ENCODE assay signal across 1 cellular context in genomic region chr5:172659909-172660628, GRCh38.
TF ChIP-seq lines count a peak whose summit lies in the region.

No MANE protein-coding gene starts in this region.

TF ChIP-seq in HepG2, 621 proteins besides CTCF, POLR2A, EP300 and RAD21 (continued from another document and continues in another):
- no peak for TF ChIP-seq FUBP1 (CRISPR knock-in tag; IDR thresholded peaks at IDR 0.05; ENCODE audit: borderline replicate concordance)
- peak; percentile 48 for TF ChIP-seq JARID2 (CRISPR knock-in tag; IDR thresholded peaks at IDR 0.05; ENCODE audit: insufficient replicate concordance)
- no peak for TF ChIP-seq ZNF674 (CRISPR knock-in tag; IDR thresholded peaks at IDR 0.05; ENCODE audit: low read depth)
- TF ChIP-seq GTF2F1 (IDR thresholded peaks at IDR 0.05; ENCODE audit: low read length), result no peak
- 0 out of 2 replicates have a peak, but pooled peaks have one; percentile 63 for TF ChIP-seq PAWR (CRISPR knock-in tag; IDR thresholded peaks at IDR 0.05; ENCODE audit: borderline replicate concordance)
- peak; percentile 86 for TF ChIP-seq ZNF883 (CRISPR knock-in tag; IDR thresholded peaks at IDR 0.05; ENCODE audit: not compliant biosample characterization)
- no peak for TF ChIP-seq TP53 (CRISPR knock-in tag; conservative IDR thresholded peaks at IDR 0.05)
- no peak for TF ChIP-seq PLRG1 (conservative IDR thresholded peaks at IDR 0.05)
- peak; percentile 66 for TF ChIP-seq PATZ1 (CRISPR knock-in tag; IDR thresholded peaks at IDR 0.05)
- TF ChIP-seq ATF3 (CRISPR knock-in tag; IDR thresholded peaks at IDR 0.05), result peak; percentile 80
- TF ChIP-seq ZNF276 (CRISPR knock-in tag; IDR thresholded peaks at IDR 0.05; ENCODE audit: low read depth), result no peak; the same call in 1 of the 2 replicates
- peak; percentile 56; the same call in 1 of the 2 replicates for TF ChIP-seq ZNF337 (CRISPR knock-in tag; IDR thresholded peaks at IDR 0.05; ENCODE audit: borderline replicate concordance, low read depth)
- no peak for TF ChIP-seq MTA3 (CRISPR knock-in tag; IDR thresholded peaks at IDR 0.05)
- TF ChIP-seq RXRB (CRISPR knock-in tag; IDR thresholded peaks at IDR 0.05; ENCODE audit: borderline replicate concordance), result peak; percentile 50
- 0 out of 2 replicates have a peak, but pooled peaks have one; percentile 48 for TF ChIP-seq ZNF615 (CRISPR knock-in tag; IDR thresholded peaks at IDR 0.05; ENCODE audit: borderline replicate concordance)
- TF ChIP-seq ZFP36L1 (CRISPR knock-in tag; IDR thresholded peaks at IDR 0.05), result no peak
- no peak for TF ChIP-seq PRPF4 (IDR thresholded peaks at IDR 0.05; ENCODE audit: low read depth, low read length, poor library complexity, severe bottlenecking)
- TF ChIP-seq MLLT10 (CRISPR knock-in tag; IDR thresholded peaks at IDR 0.05), result no peak
- TF ChIP-seq ATF4 (CRISPR knock-in tag; IDR thresholded peaks at IDR 0.05), result peak in 1 of 2 experiments; percentile 73; a peak in 2 of 4 replicates
- TF ChIP-seq ZNF24 (IDR thresholded peaks at IDR 0.05), result 0 out of 2 replicates have a peak, but pooled peaks have one; percentile 35
- peak; percentile 86; the same call in 1 of the 2 replicates for TF ChIP-seq ZNF350 (CRISPR knock-in tag; IDR thresholded peaks at IDR 0.05; ENCODE audit: borderline replicate concordance, low read depth)
- no peak for TF ChIP-seq FIP1L1 (IDR thresholded peaks at IDR 0.05; ENCODE audit: borderline replicate concordance, insufficient read depth, low read depth, low read length)
- TF ChIP-seq MXI1 (IDR thresholded peaks at IDR 0.05; ENCODE audit: borderline replicate concordance, low read depth, low read length), result peak; percentile 26; the same call in 1 of the 3 replicates
- no peak for TF ChIP-seq ZNF432 (CRISPR knock-in tag; IDR thresholded peaks at IDR 0.05; ENCODE audit: borderline replicate concordance)
- TF ChIP-seq BRD4 (CRISPR knock-in tag; IDR thresholded peaks at IDR 0.05), result no peak
- TF ChIP-seq ZNF512B (CRISPR knock-in tag; IDR thresholded peaks at IDR 0.05; ENCODE audit: borderline replicate concordance), result no peak
- peak; percentile 83 for TF ChIP-seq ZNF644 (CRISPR knock-in tag; IDR thresholded peaks at IDR 0.05; ENCODE audit: low read depth)
- no peak; the same call in 1 of the 2 replicates for TF ChIP-seq ZNF563 (CRISPR knock-in tag; IDR thresholded peaks at IDR 0.05)
- peak; percentile 23; the same call in 1 of the 2 replicates for TF ChIP-seq ADNP (CRISPR knock-in tag; IDR thresholded peaks at IDR 0.05)
- TF ChIP-seq ZFX (CRISPR knock-in tag; IDR thresholded peaks at IDR 0.05; ENCODE audit: low read depth), result peak; percentile 91
- TF ChIP-seq ARID3A (IDR thresholded peaks at IDR 0.05; ENCODE audit: low read depth, low read length), result no peak
- TF ChIP-seq ZNF414 (CRISPR knock-in tag; IDR thresholded peaks at IDR 0.05), result 0 out of 2 replicates have a peak, but pooled peaks have one; percentile 54
- TF ChIP-seq ZNF724P (CRISPR knock-in tag; IDR thresholded peaks at IDR 0.05; ENCODE audit: borderline replicate concordance), result no peak
- no peak for TF ChIP-seq ZSCAN5A (CRISPR knock-in tag; IDR thresholded peaks at IDR 0.05; ENCODE audit: borderline replicate concordance)
- 0 out of 2 replicates have a peak, but pooled peaks have one; percentile 27 for TF ChIP-seq SMAD3 (CRISPR knock-in tag; IDR thresholded peaks at IDR 0.05)
- 0 out of 2 replicates have a peak, but pooled peaks have one; percentile 27 for TF ChIP-seq CBFB (CRISPR knock-in tag; IDR thresholded peaks at IDR 0.05)
- TF ChIP-seq ZNF768 (CRISPR knock-in tag; IDR thresholded peaks at IDR 0.05), result 0 out of 2 replicates have a peak, but pooled peaks have one; percentile 25
- no peak for TF ChIP-seq ZNF691 (CRISPR knock-in tag; IDR thresholded peaks at IDR 0.05; ENCODE audit: borderline replicate concordance, low read depth)
- no peak for TF ChIP-seq ATF7 (IDR thresholded peaks at IDR 0.05)
- TF ChIP-seq ATF7 (CRISPR knock-in tag; IDR thresholded peaks at IDR 0.05), result peak; percentile 93
- TF ChIP-seq ZNF687 (CRISPR knock-in tag; IDR thresholded peaks at IDR 0.05), result peak; percentile 96
- peak; percentile 53; the same call in 1 of the 2 replicates for TF ChIP-seq HMG20A (CRISPR knock-in tag; IDR thresholded peaks at IDR 0.05; ENCODE audit: borderline replicate concordance)
